Comparison of ENCODE assay signal across 14 cellular contexts in the genomic region with DNA sequence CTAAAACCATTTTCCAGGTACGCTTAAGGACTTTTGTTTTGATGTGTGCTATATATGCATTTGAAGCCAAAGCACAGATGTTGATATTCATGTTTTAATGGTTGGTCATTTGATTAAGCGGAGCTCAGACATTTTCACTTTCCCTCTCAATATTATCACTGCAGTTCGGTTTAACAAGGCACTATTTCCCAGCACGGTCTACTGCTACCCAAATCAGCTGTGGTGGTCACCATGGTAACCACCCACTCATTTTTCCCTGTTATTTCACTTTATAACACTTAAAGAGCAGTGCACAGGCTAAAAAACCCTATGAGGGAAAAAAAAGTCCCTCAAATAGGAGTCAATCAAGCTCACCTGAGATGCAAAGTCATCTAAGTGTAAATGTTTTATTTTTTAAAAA.
DNase-seq lines count a peak whose midpoint lies in the region; ATAC-seq, FAIRE-seq and TF ChIP-seq lines count a peak whose summit lies in the region.
"Had no signal": no experiment of that assay in that cellular context is flagged by ENCODE, and none has a peak within 500 bp of the region (broad histone marks: within the 10 kb centered on the region; RNA-seq: fewer than 3 reads in every experiment).

No MANE protein-coding gene starts in this region.

- ATAC-seq in HG02852 (IDR thresholded peaks at IDR 0.05; ENCODE audit: unreplicated experiment) (peak; percentile 63), GM12878 (peak; percentile 34; the same call in 1 of the 3 replicates), GM18907 (IDR thresholded peaks at IDR 0.05; ENCODE audit: unreplicated experiment) (no peak), HG02678 (IDR thresholded peaks at IDR 0.05; ENCODE audit: unreplicated experiment) (no peak)

- H3K9me3 ChIP-seq in GM12878 (replicated peaks; ENCODE audit: control insufficient read depth, insufficient read depth, low read length) (no peaks in the 10 kb centered on the region), neural progenitor cell (ENCODE audit: low read depth) (no peaks in the 10 kb centered on the region)
- H3K9me3 ChIP-seq: heart right ventricle had no signal

- intact Hi-C loops in GM12878 (cut with micrococcal nuclease; ENCODE audit: unreplicated experiment): loop anchor here (2.0 kb wide), 1 partner anchor 433 kb away; no protein-coding TSS in a partner anchor

- H3K27me3 Mint-ChIP-seq in neural progenitor cell (ENCODE audit: insufficient read depth, low read depth): peaks cover 2% of the 10 kb centered on the region

- POLR2A ChIA-PET in GM12878 (lab: Charles Lee): no interaction called here

- H4K20me1 ChIP-seq in GM12878 (ENCODE audit: control insufficient read depth, insufficient read depth) (no peaks in the 10 kb centered on the region), neural progenitor cell (ENCODE audit: low read depth) (no peaks in the 10 kb centered on the region)

- DNase-seq in GM12892 (ENCODE audit: insufficient read length) (no peak), GM12878 (ENCODE audit: low read depth, low spot score) (peak; percentile 28), neural progenitor cell (ENCODE audit: low spot score) (no peak), COLO668 (lab: John Stamatoyannopoulos, UW; ENCODE audit: unreplicated experiment) (no peak)
- no peak for DNase-seq in activated effector memory CD4-positive, alpha-beta T cell treated with Interleukin-2 at 50 U/mL for 16 hours
- DNase-seq: effector memory CD4-positive, alpha-beta T cell; KBM-7; NCI-H2171 had no signal

- in situ Hi-C loops in GM12878 (cut with MboI): no loop called here

- H3K36me3 ChIP-seq in GM12878 (ENCODE audit: control insufficient read depth in 2 of 2, insufficient read depth in 2 of 2, low read length in 1 of 2) (no peaks in the 10 kb centered on the region), neural progenitor cell (no peaks in the 10 kb centered on the region)
- H3K36me3 ChIP-seq: heart right ventricle had no signal

- BruUV-seq in GM12878 (replicated peaks; lab: Mats Ljungman, UMichigan): no TSS peak

- TF ChIP-seq CTCF in GM12878 (IDR thresholded peaks at IDR 0.05 in 2 of 3, conservative IDR thresholded peaks at IDR 0.05 in 1 of 3; ENCODE audit: control insufficient read depth in 2 of 3, extremely low read depth in 1 of 3, insufficient read depth in 1 of 3, low read depth in 3 of 3, low read length in 3 of 3) (no peak), neural progenitor cell (IDR thresholded peaks at IDR 0.05) (no peak)

- TF ChIP-seq POLR2A in GM12892 (IDR thresholded peaks at IDR 0.05; ENCODE audit: low read depth, low read length) (no peak), GM12878 (IDR thresholded peaks at IDR 0.05; ENCODE audit: low read depth, low read length) (no peak)

- H3K4me2 ChIP-seq in GM12878 (ENCODE audit: control insufficient read depth, insufficient read depth) (peak overlapping the region; percentile 80), neural progenitor cell (no peak overlapping the region)

- 2% methylated on average over 4 of the region's 4 CpGs for WGBS in GM12878 (ENCODE audit: insufficient coverage, insufficient replicate concordance, low lambda C conversion rate, missing lambda C conversion rate)

- no peaks in the 10 kb centered on the region for H3K36me3 Mint-ChIP-seq in neural progenitor cell
- H3K36me3 Mint-ChIP-seq: CD14-positive monocyte had no signal

- TF ChIP-seq RAD21 in GM12878 (IDR thresholded peaks at IDR 0.05; ENCODE audit: insufficient read depth, low read depth, low read length): no peak

- H3K79me2 ChIP-seq in GM12878 (ENCODE audit: control insufficient read depth, insufficient read depth, low read length): no peaks in the 10 kb centered on the region
- H3K79me2 ChIP-seq in neural progenitor cell (ENCODE audit: low read depth): no peaks in the 10 kb centered on the region

- H3F3A ChIP-seq in neural progenitor cell (ENCODE audit: low read depth): peaks cover 14% of the 10 kb centered on the region

- SMC1A ChIA-PET in GM12878 (lab: Charles Lee; ENCODE audit: uncharacterized antibody, unreplicated experiment): interaction anchor here (0.7 to 3.4 kb wide), 6 partner anchors 15 to 858 kb away, joined by 3 to 17 read pairs (median 3); no protein-coding TSS in a partner anchor

- H3K9me3 Mint-ChIP-seq in neural progenitor cell: no peaks in the 10 kb centered on the region
- H3K9me3 Mint-ChIP-seq: CD14-positive monocyte had no signal

- peak overlapping the region; percentile 28; the same call in 1 of the 2 replicates for H3K4me3 ChIP-seq in GM12878
- no peak overlapping the region for H3K4me3 ChIP-seq in neural progenitor cell

- RAD21 ChIA-PET in GM12878 (lab: Charles Lee; ENCODE audit: unreplicated experiment): interaction anchor here (1.2 to 4.8 kb wide), 2 partner anchors 27 to 434 kb away, joined by 3 to 35 read pairs; no protein-coding TSS in a partner anchor

- peak overlapping the region; percentile 54 for H3K4me3 Mint-ChIP-seq in neural progenitor cell
- H3K4me3 Mint-ChIP-seq: CD14-positive monocyte had no signal

- peak; percentile 38 for FAIRE-seq in GM12892 (lab: Jason Lieb, UNC)
- no peak for FAIRE-seq in GM12878 (lab: Jason Lieb, UNC)
- FAIRE-seq: urothelium cell line had no signal

- H3K27ac ChIP-seq in GM12878 (ENCODE audit: control insufficient read depth, insufficient read depth) (no peak overlapping the region), neural progenitor cell (no peak overlapping the region)

- no peak overlapping the region for H3K9ac ChIP-seq in GM12878 (ENCODE audit: control insufficient read depth, insufficient read depth, low read length)
- no peak overlapping the region for H3K9ac ChIP-seq in neural progenitor cell

- H3K27ac Mint-ChIP-seq in neural progenitor cell: no peak overlapping the region
- H3K27ac Mint-ChIP-seq: CD14-positive monocyte had no signal

- peaks cover 11% of the 10 kb centered on the region; the same call in 1 of the 2 replicates for H3K4me1 ChIP-seq in GM12878 (ENCODE audit: control insufficient read depth, insufficient read depth, low read length)
- H3K4me1 ChIP-seq in neural progenitor cell: peaks cover 22% of the 10 kb centered on the region

- H2AFZ ChIP-seq in GM12878 (ENCODE audit: control insufficient read depth, low read depth, low read length) (no peak overlapping the region), neural progenitor cell (replicated peaks) (peak overlapping the region; percentile 88)

- CTCF ChIA-PET in GM12878 (lab: Yijun Ruan, JAX): interaction anchor here (0.8 to 2.4 kb wide), 7 partner anchors 10 to 476 kb away, joined by 3 to 14 read pairs (median 3); no protein-coding TSS in a partner anchor

- H3K4me1 Mint-ChIP-seq in neural progenitor cell: peaks cover 39% of the 10 kb centered on the region
- H3K4me1 Mint-ChIP-seq: CD14-positive monocyte had no signal

- H3K27me3 ChIP-seq in GM12878 (replicated peaks in 1 of 2; ENCODE audit: control insufficient read depth in 2 of 2, insufficient read depth in 2 of 2, low read length in 1 of 2) (0 out of 4 replicates have a peak, but pooled peaks cover 0 to 2% of the 10 kb centered on the region in 2 experiments), neural progenitor cell (no peaks in the 10 kb centered on the region)
- H3K27me3 ChIP-seq: heart right ventricle had no signal

- TF ChIP-seq EP300 in GM12878 (IDR thresholded peaks at IDR 0.05; ENCODE audit: borderline replicate concordance in 1 of 2, control insufficient read depth in 1 of 2, low read depth in 2 of 2, low read length in 2 of 2): no peak

TF ChIP-seq in GM12878, 131 proteins besides CTCF, POLR2A, EP300 and RAD21:
- no peak for TF ChIP-seq POLR2AphosphoS5 (IDR thresholded peaks at IDR 0.05; ENCODE audit: low read length)
- no peak for TF ChIP-seq TCF3 (IDR thresholded peaks at IDR 0.05; ENCODE audit: borderline replicate concordance, insufficient read depth, low read depth, low read length)
- peak; percentile 82 for TF ChIP-seq BMI1 (IDR thresholded peaks at IDR 0.05; ENCODE audit: borderline replicate concordance)

Comparison
In these comparisons a context has a peak if more than half of its experiments do, and no peak if none do; other contexts are left out.
1. ATAC-seq: peak in HG02852 (single experiment) and GM12878 (single experiment); none in GM18907 (single experiment) and HG02678 (single experiment).